ENCODE assay signal across 8 cellular contexts in the genomic region with DNA sequence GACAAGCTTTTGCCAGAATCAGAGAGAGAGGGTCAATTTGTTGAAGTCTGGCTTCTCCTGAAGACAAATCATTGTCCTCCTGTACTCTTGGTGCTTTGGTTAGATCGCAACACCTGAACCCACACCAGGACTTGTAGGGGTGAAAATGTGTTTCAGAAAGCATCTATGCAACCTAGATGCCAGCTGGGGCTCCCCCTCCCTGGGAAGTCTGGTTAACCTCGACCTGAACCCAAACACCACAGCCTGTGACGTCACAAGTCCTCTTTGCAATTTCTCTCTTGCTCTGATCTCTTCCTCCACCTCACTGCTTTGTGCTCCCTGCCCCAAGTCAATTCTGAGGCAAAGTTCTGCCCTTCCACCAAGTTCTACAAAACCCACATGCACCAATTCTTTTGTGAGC. TPM values are rescaled to one million over a fixed set of nuclear protein-coding genes. Genes with fewer than 3 reads are reported as not detected.
DNase-seq lines count a peak whose midpoint lies in the region; ATAC-seq and TF ChIP-seq lines count a peak whose summit lies in the region.

No MANE protein-coding gene starts in this region.

- H4K20me1 ChIP-seq in hepatocyte (ENCODE audit: insufficient read depth, poor library complexity, severe bottlenecking): no peaks in the 10 kb centered on the region

- H3K27ac ChIP-seq in dorsolateral prefrontal cortex: no peak overlapping the region
- no peak overlapping the region for H3K27ac ChIP-seq in hepatocyte
- no peak overlapping the region for H3K27ac ChIP-seq in left lung

- H3K36me3 ChIP-seq in hepatocyte (replicated peaks; ENCODE audit: insufficient read depth, low read depth) (no peaks in the 10 kb centered on the region), left lung (no peaks in the 10 kb centered on the region)

- peak; percentile 46 for ATAC-seq in GM18508 (IDR thresholded peaks at IDR 0.05; ENCODE audit: insufficient read depth, unreplicated experiment)
- ATAC-seq in HG03045 (IDR thresholded peaks at IDR 0.05; ENCODE audit: unreplicated experiment): peak; percentile 62
- ATAC-seq in naive B cell (ENCODE audit: low read depth in 2 of 2): peak; percentile 46 to 53
- no peak for ATAC-seq in left lung

- H3K36me3 Mint-ChIP-seq in naive B cell: no peaks in the 10 kb centered on the region

- H3K9me3 Mint-ChIP-seq in naive B cell: peaks cover 0 to 10% (median 0%) of the 10 kb centered on the region in 7 donors

- intact Hi-C loops in dorsolateral prefrontal cortex (cut with DNase I): no loop called here
- intact Hi-C loops in left lung (cut with DNase I): no loop called here

- WGBS in hepatocyte (ENCODE audit: low lambda C conversion rate, missing lambda C conversion rate): 66% methylated on average over 3 of the region's 3 CpGs

- H3K9me3 ChIP-seq in hepatocyte (ENCODE audit: low read depth): no peaks in the 10 kb centered on the region
- H3K9me3 ChIP-seq in left lung: no peaks in the 10 kb centered on the region

- H3K4me1 Mint-ChIP-seq in naive B cell: peaks cover 63 to 91% (median 76%) of the 10 kb centered on the region in 3 donors

- H3K9me2 ChIP-seq in hepatocyte (replicated peaks; ENCODE audit: insufficient read depth): no peaks in the 10 kb centered on the region

- TF ChIP-seq CTCF in dorsolateral prefrontal cortex (IDR thresholded peaks at IDR 0.05 in 54 of 56, conservative IDR thresholded peaks at IDR 0.05 in 2 of 56; ENCODE audit: low read depth in 1 of 56, partially characterized antibody in 56 of 56) (no peak), hepatocyte (IDR thresholded peaks at IDR 0.05; ENCODE audit: poor library complexity) (no peak), left lung (IDR thresholded peaks at IDR 0.05) (no peak)

- no peaks in the 10 kb centered on the region for H3K79me2 ChIP-seq in hepatocyte

- H3K4me3 Mint-ChIP-seq in naive B cell: peak overlapping the region; percentile 58 to 88 (median 74)

- H3K27me3 Mint-ChIP-seq in naive B cell: no peaks in the 10 kb centered on the region

- DNase-seq in activated CD4-positive, alpha-beta T cell treated with anti-CD3 and anti-CD28 coated beads for 48 hours: peak; percentile 38
- DNase-seq in naive B cell (peak; percentile 73), globus pallidus (ENCODE audit: low spot score) (no peak), dorsolateral prefrontal cortex (no peak), hepatocyte (ENCODE audit: low spot score) (no peak), left lung (no peak)

- H3K27ac Mint-ChIP-seq in naive B cell: peak overlapping the region; percentile 95 to 99 (median 98)

- H3K4me1 ChIP-seq in hepatocyte (ENCODE audit: insufficient read depth): no peaks in the 10 kb centered on the region
- no peaks in the 10 kb centered on the region for H3K4me1 ChIP-seq in left lung

- H3K27me3 ChIP-seq in dorsolateral prefrontal cortex (no peaks in the 10 kb centered on the region), hepatocyte (no peaks in the 10 kb centered on the region), left lung (no peaks in the 10 kb centered on the region)

- no peak overlapping the region for H2AFZ ChIP-seq in hepatocyte

- H3K4me3 ChIP-seq in dorsolateral prefrontal cortex: no peak overlapping the region
- H3K4me3 ChIP-seq in hepatocyte: no peak overlapping the region
- no peak overlapping the region for H3K4me3 ChIP-seq in left lung

- H3K4me2 ChIP-seq in hepatocyte: no peak overlapping the region

RNA-seq across cellular contexts. Expression of gene USP24, which starts 42.8 kb away (rescaled TPM):
- polyA plus RNA-seq in naive B cell (ENCODE audit: low read depth in 6 of 6) (10 to 100 TPM in 1 of 6 donors, 1 to 10 TPM in 5; 4.6 to 15.2 (median 8.5) TPM), hepatocyte (9.3 and 10.8 TPM in 2 replicates)
- total RNA-seq in dorsolateral prefrontal cortex (10 to 100 TPM; 40.6 to 86.1 (median 55.6) TPM), hepatocyte (41.9 and 45.2 TPM in 2 replicates), left lung (10 to 100 TPM; 26.1 to 42.3 TPM)

Comparison
In these comparisons a context has a peak if more than half of its experiments do, and no peak if none do; other contexts are left out.
1. DNase-seq: peak in activated CD4-positive, alpha-beta T cell treated with anti-CD3 and anti-CD28 coated beads for 48 hours (single experiment) and naive B cell (single experiment); none in globus pallidus (single experiment), dorsolateral prefrontal cortex (0 of 10), hepatocyte (single experiment) and left lung (0 of 2).